ENCODE assay signal across 10 cellular contexts in the genomic region with DNA sequence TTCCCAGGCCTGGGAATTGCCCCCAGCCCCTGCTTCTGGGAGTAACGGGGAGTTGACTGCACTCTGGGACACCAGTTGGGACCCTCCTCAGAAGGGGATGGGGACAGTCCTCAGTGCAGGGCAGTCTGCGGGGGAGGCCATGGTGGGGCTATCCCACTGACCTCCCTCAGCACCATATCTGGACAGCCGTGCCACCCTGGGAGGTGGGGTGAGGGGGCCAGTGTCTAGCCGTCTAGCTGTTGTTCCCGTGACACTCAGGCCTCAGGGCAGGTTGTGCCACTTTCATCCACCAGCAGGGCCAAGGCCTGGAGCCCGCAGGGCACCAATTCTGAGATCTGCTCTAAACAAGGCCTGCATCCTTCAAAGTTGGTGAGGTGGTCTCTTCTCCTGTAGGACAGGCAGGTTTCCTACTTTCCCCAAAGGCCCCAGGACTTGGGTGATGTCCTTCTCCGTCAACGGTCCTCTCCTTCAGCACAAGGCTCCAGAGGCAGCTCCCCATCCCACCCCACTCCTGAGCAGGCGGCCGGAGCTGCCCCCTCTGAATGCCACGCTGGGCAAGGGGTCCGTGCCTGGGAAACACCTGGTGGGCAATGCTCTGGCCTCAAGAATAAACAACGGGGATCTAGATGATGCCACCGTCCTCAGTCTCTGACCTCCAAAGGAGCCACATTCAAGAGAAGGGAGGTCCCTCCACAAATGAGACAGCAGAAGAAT. TPM values are rescaled to one million over a fixed set of nuclear protein-coding genes. Genes with fewer than 3 reads are reported as not detected.
A peak's percentile ranks its signal among the peaks of the same experiment; 100 is the strongest.
DNase-seq lines count a peak whose midpoint lies in the region; ATAC-seq, FAIRE-seq and TF ChIP-seq lines count a peak whose summit lies in the region.
"Had no signal": no experiment of that assay in that cellular context is flagged by ENCODE, and none has a peak within 500 bp of the region (broad histone marks: within the 10 kb centered on the region; RNA-seq: fewer than 3 reads in every experiment).

No MANE protein-coding gene starts in this region.

- WGBS in sigmoid colon, 2 donors: 78 to 85% methylated on average over 14 of the region's 14 CpGs

- H3K4me3 ChIP-seq in DND-41 (ENCODE audit: low read depth in 1 of 2, low read length in 2 of 2): no peak overlapping the region
- H3K4me3 ChIP-seq in Peyer's patch: peak overlapping the region in 3 of 4 donors; percentile 51 to 61 (median 52)
- H3K4me3 ChIP-seq in sigmoid colon: peak overlapping the region; percentile 29 to 56 (median 54)

- H4K20me1 ChIP-seq in DND-41 (ENCODE audit: insufficient read depth, low read length): no peaks in the 10 kb centered on the region

- peaks cover 31% of the 10 kb centered on the region for H3K4me1 ChIP-seq in DND-41 (ENCODE audit: insufficient read depth, low read length)
- H3K4me1 ChIP-seq in Peyer's patch: peaks cover 4 to 35% (median 13%) of the 10 kb centered on the region in 4 donors
- peaks cover 4 to 49% (median 41%) of the 10 kb centered on the region in 4 donors for H3K4me1 ChIP-seq in sigmoid colon

- H3K9me3 Mint-ChIP-seq in glutamatergic neuron (ENCODE audit: unreplicated experiment): peaks cover 7% of the 10 kb centered on the region

- peaks cover 11% of the 10 kb centered on the region for H3K27me3 Mint-ChIP-seq in glutamatergic neuron (ENCODE audit: unreplicated experiment)

- H3K9me3 ChIP-seq in DND-41 (ENCODE audit: insufficient read depth, low read length, severe bottlenecking): no peaks in the 10 kb centered on the region
- no peaks in the 10 kb centered on the region for H3K9me3 ChIP-seq in Peyer's patch
- H3K9me3 ChIP-seq in sigmoid colon: no peaks in the 10 kb centered on the region

- no peak overlapping the region for H3K27ac ChIP-seq in DND-41 (ENCODE audit: low read length)
- H3K27ac ChIP-seq in Peyer's patch: peak overlapping the region; percentile 97 to 99 (median 98)
- H3K27ac ChIP-seq in sigmoid colon: peak overlapping the region; percentile 95 to 99 (median 97)

- no peak for ATAC-seq in DND-41 (ENCODE audit: insufficient read depth, low read depth)
- no peak for ATAC-seq in GM19395 (IDR thresholded peaks at IDR 0.05; ENCODE audit: unreplicated experiment)
- ATAC-seq in HG02798 (IDR thresholded peaks at IDR 0.05; ENCODE audit: poor library complexity, unreplicated experiment): no peak
- ATAC-seq: activated CD4-positive, CD25-positive, alpha-beta regulatory T cell treated with anti-CD3 and anti-CD28 coated beads, Interleukin-2, amount 50 U/mL, for 24 hours had no signal

- H2AFZ ChIP-seq in DND-41 (ENCODE audit: low read depth, low read length): peak overlapping the region; percentile 7; the same call in 1 of the 2 replicates

- TF ChIP-seq CTCF in DND-41 (IDR thresholded peaks at IDR 0.05; ENCODE audit: borderline replicate concordance, extremely low read depth, low read length, poor library complexity, severe bottlenecking): no peak
- TF ChIP-seq CTCF in Peyer's patch (IDR thresholded peaks at IDR 0.05): no peak
- TF ChIP-seq CTCF in glutamatergic neuron (IDR thresholded peaks at IDR 0.05; ENCODE audit: partially characterized antibody, unreplicated experiment): no peak
- no peak for TF ChIP-seq CTCF in sigmoid colon (IDR thresholded peaks at IDR 0.05)
- TF ChIP-seq CTCF in D721Med (IDR thresholded peaks at IDR 0.05; ENCODE audit: insufficient read depth, missing control alignments): no peak

- H3K36me3 ChIP-seq in DND-41 (ENCODE audit: insufficient read depth, low read length): no peaks in the 10 kb centered on the region; the same call in 1 of the 2 replicates
- H3K36me3 ChIP-seq in Peyer's patch: no peaks in the 10 kb centered on the region
- H3K36me3 ChIP-seq in sigmoid colon: no peaks in the 10 kb centered on the region

- DNase-seq in DND-41: no peak
- DNase-seq in Peyer's patch: peak in 1 of 3 donors; percentile 47
- DNase-seq in glutamatergic neuron: no peak
- DNase-seq in sigmoid colon: no peak
- no peak for DNase-seq in NOMO-1 treated with dmso at 0.1 percent for 144 hours (lab: John Stamatoyannopoulos, UW; ENCODE audit: unreplicated experiment)
- no peak for DNase-seq in D721Med (ENCODE audit: insufficient read length, low spot score)
- DNase-seq: effector memory CD4-positive, alpha-beta T cell had no signal

- peaks cover 5% of the 10 kb centered on the region for H3K36me3 Mint-ChIP-seq in glutamatergic neuron (ENCODE audit: unreplicated experiment)

- H3K4me3 Mint-ChIP-seq in glutamatergic neuron (ENCODE audit: unreplicated experiment): peak overlapping the region; percentile 52

- FAIRE-seq in D721Med (lab: Jason Lieb, UNC): no peak

- no peak overlapping the region for H3K4me2 ChIP-seq in DND-41 (ENCODE audit: insufficient read depth, low read length)

- TF ChIP-seq POLR2A in Peyer's patch (IDR thresholded peaks at IDR 0.05) (no peak), sigmoid colon (IDR thresholded peaks at IDR 0.05) (no peak)

- 0 out of 2 replicates have a peak overlapping the region, but pooled peaks have one; percentile 1 for H3K9ac ChIP-seq in DND-41 (ENCODE audit: low read depth, low read length)

- 0 out of 2 replicates have a peak, but pooled peaks cover 4% of the 10 kb centered on the region for H3K79me2 ChIP-seq in DND-41 (ENCODE audit: insufficient read depth, low read length)

- H3K4me1 Mint-ChIP-seq in glutamatergic neuron (ENCODE audit: low read depth, unreplicated experiment): peaks cover 32% of the 10 kb centered on the region

- TF ChIP-seq EP300 in sigmoid colon (IDR thresholded peaks at IDR 0.05): no peak

- H3K27ac Mint-ChIP-seq in glutamatergic neuron (ENCODE audit: unreplicated experiment): peak overlapping the region; percentile 96

- intact Hi-C loops in sigmoid colon (cut with DNase I): no loop called here

- H3K27me3 ChIP-seq in DND-41 (ENCODE audit: insufficient read depth, low read length, poor library complexity) (no peaks in the 10 kb centered on the region), Peyer's patch (no peaks in the 10 kb centered on the region), sigmoid colon (no peaks in the 10 kb centered on the region)

RNA-seq across cellular contexts. Expression of gene PTMA, which starts 43.0 kb away (rescaled TPM):
- total RNA-seq in Peyer's patch (1,000 to 10,000 TPM in 1 of 4 donors, 100 to 1,000 TPM in 3; 316 to 1,049 (median 353) TPM), glutamatergic neuron (ENCODE audit: unreplicated experiment) (948 TPM), sigmoid colon (1,000 to 10,000 TPM in 2 of 4 donors, 100 to 1,000 TPM in 2; 807 to 1,142 (median 1,007) TPM)
- polyA plus RNA-seq in sigmoid colon: 1,000 to 10,000 TPM; 1,787 to 2,683 (median 1,800) TPM

Comparison
In these comparisons a context has a peak if more than half of its experiments do, and no peak if none do; other contexts are left out.
1. H3K4me3 ChIP-seq: peak in Peyer's patch (3 of 4) and sigmoid colon (4 of 4); none in DND-41 (0 of 2).